Comparison of ENCODE assay signal across 16 cellular contexts in genomic region chr11:65968600-65969482, GRCh38. TPM values are rescaled to one million over a fixed set of nuclear protein-coding genes. Genes with fewer than 3 reads are reported as not detected.
DNase-seq lines count a peak whose midpoint lies in the region; FAIRE-seq and TF ChIP-seq lines count a peak whose summit lies in the region.
"Had no signal": no experiment of that assay in that cellular context is flagged by ENCODE, and none has a peak within 500 bp of the region (broad histone marks: within the 10 kb centered on the region; RNA-seq: fewer than 3 reads in every experiment).

No MANE protein-coding gene starts in this region.

- H3K27ac ChIP-seq in GM23248 (no peak overlapping the region), sigmoid colon (no peak overlapping the region)
- H3K27ac ChIP-seq: cardiac muscle cell, SJSA1, tibial nerve had no signal

- H3K4me1 ChIP-seq in GM23248 (ENCODE audit: insufficient read depth) (peaks cover 2% of the 10 kb centered on the region; the same call in 1 of the 2 replicates), sigmoid colon (peaks cover 0 to 6% (median 5%) of the 10 kb centered on the region in 4 donors)
- H3K4me1 ChIP-seq: SJSA1 had no signal

- intact Hi-C loops in sigmoid colon (cut with DNase I), result no loop called here

- H3K9me3 Mint-ChIP-seq in progenitor cell of endocrine pancreas (ENCODE audit: low read depth), result no peaks in the 10 kb centered on the region
- H3K9me3 Mint-ChIP-seq: CD4-positive, alpha-beta T cell had no signal

- H3K36me3 ChIP-seq in GM23248 (ENCODE audit: low read depth), result peaks cover 11% of the 10 kb centered on the region; the same call in 1 of the 2 replicates
- peaks cover 51 to 87% (median 57%) of the 10 kb centered on the region in 4 donors for H3K36me3 ChIP-seq in sigmoid colon

- H3K27me3 ChIP-seq in GM23248 (replicated peaks; ENCODE audit: insufficient read depth), result no peaks in the 10 kb centered on the region
- H3K27me3 ChIP-seq in sigmoid colon, result no peaks in the 10 kb centered on the region
- H3K27me3 ChIP-seq: cardiac muscle cell, SJSA1, tibial nerve had no signal

- TF ChIP-seq CTCF in fibroblast of mammary gland (conservative IDR thresholded peaks at IDR 0.05; ENCODE audit: control insufficient read depth, insufficient read depth, low read depth, low read length) (no peak), progenitor cell of endocrine pancreas (IDR thresholded peaks at IDR 0.05; ENCODE audit: unreplicated experiment) (no peak), D721Med (IDR thresholded peaks at IDR 0.05; ENCODE audit: insufficient read depth, missing control alignments) (no peak), sigmoid colon (IDR thresholded peaks at IDR 0.05) (no peak)

- no peaks in the 10 kb centered on the region for H4K20me1 ChIP-seq in GM23248 (ENCODE audit: insufficient read depth)

- H3K4me1 Mint-ChIP-seq in progenitor cell of endocrine pancreas (ENCODE audit: low read depth), result no peaks in the 10 kb centered on the region

- no peak overlapping the region for H3K4me3 ChIP-seq in GM23248
- H3K4me3 ChIP-seq in fibroblast of mammary gland (ENCODE audit: control insufficient read depth, low read depth, low read length), result no peak overlapping the region
- H3K4me3 ChIP-seq in sigmoid colon, result no peak overlapping the region
- H3K4me3 ChIP-seq: cardiac muscle cell, SJSA1, tibial nerve had no signal

- no peak for TF ChIP-seq POLR2A in sigmoid colon (IDR thresholded peaks at IDR 0.05)

- FAIRE-seq in D721Med (lab: Jason Lieb, UNC), result no peak
- FAIRE-seq: TTC549 had no signal

- no peaks in the 10 kb centered on the region for H3K27me3 Mint-ChIP-seq in progenitor cell of endocrine pancreas
- H3K27me3 Mint-ChIP-seq: CD4-positive, alpha-beta T cell had no signal

- DNase-seq in GM23248, result peak; percentile 19
- peak; percentile 58 for DNase-seq in MV-4-11 (lab: John Stamatoyannopoulos, UW)
- DNase-seq in fibroblast of mammary gland (ENCODE audit: low read depth), result peak; percentile 28
- DNase-seq in progenitor cell of endocrine pancreas (ENCODE audit: low spot score, unreplicated experiment), result no peak
- DNase-seq in GM19240 (ENCODE audit: insufficient read length, low spot score), result no peak
- DNase-seq in D721Med (ENCODE audit: insufficient read length, low spot score), result no peak
- DNase-seq in sigmoid colon, result no peak
- DNase-seq: activated CD4-positive, alpha-beta T cell treated with anti-CD3 and anti-CD28 coated beads, Interleukin-2, amount 50 U/mL, for 48 hours; activated gamma-delta T cell treated with Interleukin-2 at 50 U/mL for 16 hours; CD4-positive, alpha-beta T cell had no signal

- no peak overlapping the region for H3K4me3 Mint-ChIP-seq in progenitor cell of endocrine pancreas (ENCODE audit: low read depth)
- H3K4me3 Mint-ChIP-seq: CD4-positive, alpha-beta T cell had no signal

- no peak overlapping the region for H2AFZ ChIP-seq in GM23248

- no peak overlapping the region for H3K4me2 ChIP-seq in GM23248 (ENCODE audit: unreplicated experiment)

- peak overlapping the region; percentile 50 for H3K27ac Mint-ChIP-seq in progenitor cell of endocrine pancreas
- H3K27ac Mint-ChIP-seq: CD4-positive, alpha-beta T cell had no signal

- H3K9ac ChIP-seq in GM23248, result no peak overlapping the region

- 83 to 89% methylated on average over 15 of the region's 15 CpGs for WGBS in GM23248 (ENCODE audit: low coverage in 1 of 2, low lambda C conversion rate in 2 of 2, missing lambda C conversion rate in 2 of 2), 2 experiments
- WGBS in sigmoid colon, 2 donors, result 68 to 84% methylated on average over 15 of the region's 15 CpGs

- no peak for TF ChIP-seq EP300 in sigmoid colon (IDR thresholded peaks at IDR 0.05)

- H3F3A ChIP-seq in GM23248 (ENCODE audit: insufficient read depth), result peaks cover 13% of the 10 kb centered on the region; the same call in 1 of the 2 replicates

- peaks cover 51% of the 10 kb centered on the region for H3K79me2 ChIP-seq in GM23248 (ENCODE audit: insufficient read depth)

- H3K9me3 ChIP-seq in GM23248 (ENCODE audit: low read depth) (no peaks in the 10 kb centered on the region), sigmoid colon (no peaks in the 10 kb centered on the region)
- H3K9me3 ChIP-seq: SJSA1, tibial nerve had no signal

- peaks cover 23% of the 10 kb centered on the region for H3K36me3 Mint-ChIP-seq in progenitor cell of endocrine pancreas (ENCODE audit: insufficient read depth)

- no peaks in the 10 kb centered on the region for H3K9me2 ChIP-seq in GM23248 (ENCODE audit: insufficient read depth)

- in situ Hi-C loops in GM23248 (cut with MboI), result no loop called here

RNA-seq across cellular contexts. Expression of gene SART1, which starts 7.3 kb away (rescaled TPM):
- total RNA-seq in GM23248 (2014; rRNA removed; shearing (Covaris generic)), result 27.7 and 38.3 TPM in 2 replicates
- polyA plus RNA-seq in GM23248 (2016; fragmentation: Nextera tagmentation; extraction: Ambion mirVana) (43.4 and 48.6 TPM in 2 replicates), sigmoid colon (10 to 100 TPM; 22.2 to 50.0 (median 26.4) TPM)
- total RNA-seq in progenitor cell of endocrine pancreas (51.2 and 53.1 TPM in 2 replicates), sigmoid colon (10 to 100 TPM; 33.8 to 38.8 (median 37.0) TPM)

RNA-seq across cellular contexts. Expression of gene TSGA10IP, which starts 23.6 kb away (rescaled TPM):
- total RNA-seq in GM23248 (2014; rRNA removed; shearing (Covaris generic)), result 0.13 TPM in 1 of 2 replicates, not detected in the other
- polyA plus RNA-seq in GM23248 (2016; fragmentation: Nextera tagmentation; extraction: Ambion mirVana), result not detected in 2 replicates
- not detected in 2 replicates for total RNA-seq in progenitor cell of endocrine pancreas
- under 1 TPM in 1 of 4 donors, not detected in 3; 0.49 TPM for total RNA-seq in sigmoid colon
- not detected for polyA plus RNA-seq in sigmoid colon
- total RNA-seq: CD4-positive, alpha-beta T cell; glomerular endothelial cell; mucosa of gallbladder; SJSA1; tibial nerve had no signal

RNA-seq across cellular contexts. Expression of gene EIF1AD, which starts 33.1 kb away (rescaled TPM):
- total RNA-seq in GM23248 (2014; rRNA removed; shearing (Covaris generic)), result 21.2 and 22.8 TPM in 2 replicates
- polyA plus RNA-seq in GM23248 (2016; fragmentation: Nextera tagmentation; extraction: Ambion mirVana), result 21.6 and 25.3 TPM in 2 replicates
- total RNA-seq in progenitor cell of endocrine pancreas, result 40.1 and 42.6 TPM in 2 replicates
- total RNA-seq in sigmoid colon, result 10 to 100 TPM; 19.4 to 23.9 (median 21.1) TPM
- 10 to 100 TPM; 13.8 to 26.0 (median 14.3) TPM for polyA plus RNA-seq in sigmoid colon

RNA-seq across cellular contexts. Expression of gene BANF1, which starts 33.5 kb away (rescaled TPM):
- 24.9 and 31.6 TPM in 2 replicates for total RNA-seq in GM23248 (2014; rRNA removed; shearing (Covaris generic))
- 330 and 346 TPM in 2 replicates for polyA plus RNA-seq in GM23248 (2016; fragmentation: Nextera tagmentation; extraction: Ambion mirVana)
- total RNA-seq in progenitor cell of endocrine pancreas, result 200 and 222 TPM in 2 replicates
- total RNA-seq in sigmoid colon, result 10 to 100 TPM; 40.4 to 76.4 (median 50.5) TPM
- polyA plus RNA-seq in sigmoid colon, result 100 to 1,000 TPM; 113 to 150 (median 130) TPM

RNA-seq across cellular contexts. Expression of gene CST6, which starts 43.0 kb away (rescaled TPM):
- 15.3 and 21.9 TPM in 2 replicates for total RNA-seq in GM23248 (2014; rRNA removed; shearing (Covaris generic))
- 35.1 and 35.3 TPM in 2 replicates for polyA plus RNA-seq in GM23248 (2016; fragmentation: Nextera tagmentation; extraction: Ambion mirVana)
- not detected in 2 replicates for total RNA-seq in progenitor cell of endocrine pancreas
- not detected for total RNA-seq in sigmoid colon
- polyA plus RNA-seq in sigmoid colon, result 1 to 10 TPM in 1 of 3 donors, under 1 TPM in 1, not detected in 1; 0.10 to 1.2 TPM
- total RNA-seq: cardiac muscle cell; CD4-positive, alpha-beta T cell; SJSA1 had no signal
- polyA plus RNA-seq: cardiac muscle cell had no signal

Comparison
In these comparisons a context has a peak if more than half of its experiments do, and no peak if none do; other contexts are left out.
1. DNase-seq: peak in GM23248 (single experiment), MV-4-11 (single experiment) and fibroblast of mammary gland (single experiment); none in progenitor cell of endocrine pancreas (single experiment), GM19240 (single experiment), D721Med (single experiment) and sigmoid colon (single experiment).